In genomic region chr1:16014509-16015482, GRCh38 we compare ENCODE assay signal across 1 cellular context.
TF ChIP-seq lines count a peak whose summit lies in the region.

No MANE protein-coding gene starts in this region.

TF ChIP-seq in WTC11, 78 proteins besides CTCF, POLR2A, EP300 and RAD21 (continued from another document):
- no peak for TF ChIP-seq ARID4B (CRISPR knock-in tag; IDR thresholded peaks at IDR 0.05; ENCODE audit: borderline replicate concordance)
- TF ChIP-seq USF1 (CRISPR knock-in tag; IDR thresholded peaks at IDR 0.05) = no peak
- no peak for TF ChIP-seq KAT7 (CRISPR knock-in tag; IDR thresholded peaks at IDR 0.05; ENCODE audit: borderline replicate concordance)
- TF ChIP-seq ZNF532 (CRISPR knock-in tag; IDR thresholded peaks at IDR 0.05; ENCODE audit: borderline replicate concordance) = no peak
- no peak for TF ChIP-seq MXD4 (CRISPR knock-in tag; IDR thresholded peaks at IDR 0.05; ENCODE audit: borderline replicate concordance)
- no peak for TF ChIP-seq E2F5 (CRISPR knock-in tag; IDR thresholded peaks at IDR 0.05)
- no peak for TF ChIP-seq ATF3 (CRISPR knock-in tag; conservative IDR thresholded peaks at IDR 0.05)
- no peak for TF ChIP-seq GRHL2 (CRISPR knock-in tag; IDR thresholded peaks at IDR 0.05; ENCODE audit: insufficient replicate concordance, severe bottlenecking)
